Comparison of ENCODE assay signal across 8 cellular contexts in genomic region chr5:39074009-39074886, GRCh38. TPM values are rescaled to one million over a fixed set of nuclear protein-coding genes. Genes with fewer than 3 reads are reported as not detected.
A peak's percentile ranks its signal among the peaks of the same experiment; 100 is the strongest.
DNase-seq lines count a peak whose midpoint lies in the region; ATAC-seq, FAIRE-seq and TF ChIP-seq lines count a peak whose summit lies in the region.

RICTOR (minus strand) TSS chr5:39074399; CDS start chr5:39074377, 22 bp downstream.

- H3K4me1 Mint-ChIP-seq in T-helper 17 cell: peaks cover 29% of the 10 kb centered on the region

- H3K36me3 ChIP-seq in left ventricle myocardium inferior: no peaks in the 10 kb centered on the region

- peak; percentile 99 for FAIRE-seq in urothelium cell line (lab: Jason Lieb, UNC)

- H3K4me1 ChIP-seq in left ventricle myocardium inferior: peaks cover 66% of the 10 kb centered on the region

- no peaks in the 10 kb centered on the region for H3K36me3 Mint-ChIP-seq in T-helper 17 cell (ENCODE audit: low read depth)

- DNase-seq in NCI-H1694 (lab: John Stamatoyannopoulos, UW): peak; percentile 65
- peak; percentile 86 to 88 (median 86) for DNase-seq in T-helper 17 cell
- DNase-seq in amygdala (lab: John Stamatoyannopoulos, UW): peak; percentile 51 to 97 (median 88)
- peak; percentile 95 for DNase-seq in left ventricle myocardium inferior
- DNase-seq in pulmonary artery endothelial cell (ENCODE audit: low read depth, low spot score): peak; percentile 55
- peak; percentile 97 for DNase-seq in urothelium cell line (ENCODE audit: low spot score)

- peak within 1 kb of the TSS; percentile 99 for H3K27ac ChIP-seq in left ventricle myocardium inferior (replicated peaks)

- ATAC-seq in GM18499 (IDR thresholded peaks at IDR 0.05; ENCODE audit: insufficient read depth, unreplicated experiment): peak; percentile 37
- peak; percentile 76 for ATAC-seq in HG02885 (IDR thresholded peaks at IDR 0.05; ENCODE audit: poor library complexity, unreplicated experiment)
- peak; percentile 80 for ATAC-seq in T-helper 17 cell

- no peaks in the 10 kb centered on the region for H3K27me3 ChIP-seq in left ventricle myocardium inferior (ENCODE audit: low read depth)

- H3K4me3 ChIP-seq in left ventricle myocardium inferior: peak within 1 kb of the TSS; percentile 91

- peak within 1 kb of the TSS; percentile 97 for H3K27ac Mint-ChIP-seq in T-helper 17 cell

- H3K27me3 Mint-ChIP-seq in T-helper 17 cell: peaks cover 10% of the 10 kb centered on the region

- peak within 1 kb of the TSS; percentile 95 for H3K4me3 Mint-ChIP-seq in T-helper 17 cell

- intact Hi-C loops in left ventricle myocardium inferior (cut with micrococcal nuclease): no loop called here

- H3K9me3 ChIP-seq in T-helper 17 cell (ENCODE audit: control insufficient read depth, low read length, poor library complexity, severe bottlenecking): no peaks in the 10 kb centered on the region
- H3K9me3 ChIP-seq in left ventricle myocardium inferior (replicated peaks): no peaks in the 10 kb centered on the region

- no peak for TF ChIP-seq CTCF in left ventricle myocardium inferior (IDR thresholded peaks at IDR 0.05; ENCODE audit: borderline replicate concordance)

RNA-seq across cellular contexts. Expression of gene RICTOR, which starts in this region (rescaled TPM):
- total RNA-seq in T-helper 17 cell (10 to 100 TPM; 84.8 to 88.8 TPM), left ventricle myocardium inferior (35.0 TPM), pulmonary artery endothelial cell (30.6 and 31.7 TPM in 2 replicates)

Comparison
In these comparisons a context has a peak if more than half of its experiments do, and no peak if none do; other contexts are left out.
1. Peak in every context shown above with its lines: DNase-seq, ATAC-seq, H3K4me3 ChIP-seq and H3K27ac ChIP-seq.